10 cellular contexts compared by ENCODE assay signal in the genomic region with DNA sequence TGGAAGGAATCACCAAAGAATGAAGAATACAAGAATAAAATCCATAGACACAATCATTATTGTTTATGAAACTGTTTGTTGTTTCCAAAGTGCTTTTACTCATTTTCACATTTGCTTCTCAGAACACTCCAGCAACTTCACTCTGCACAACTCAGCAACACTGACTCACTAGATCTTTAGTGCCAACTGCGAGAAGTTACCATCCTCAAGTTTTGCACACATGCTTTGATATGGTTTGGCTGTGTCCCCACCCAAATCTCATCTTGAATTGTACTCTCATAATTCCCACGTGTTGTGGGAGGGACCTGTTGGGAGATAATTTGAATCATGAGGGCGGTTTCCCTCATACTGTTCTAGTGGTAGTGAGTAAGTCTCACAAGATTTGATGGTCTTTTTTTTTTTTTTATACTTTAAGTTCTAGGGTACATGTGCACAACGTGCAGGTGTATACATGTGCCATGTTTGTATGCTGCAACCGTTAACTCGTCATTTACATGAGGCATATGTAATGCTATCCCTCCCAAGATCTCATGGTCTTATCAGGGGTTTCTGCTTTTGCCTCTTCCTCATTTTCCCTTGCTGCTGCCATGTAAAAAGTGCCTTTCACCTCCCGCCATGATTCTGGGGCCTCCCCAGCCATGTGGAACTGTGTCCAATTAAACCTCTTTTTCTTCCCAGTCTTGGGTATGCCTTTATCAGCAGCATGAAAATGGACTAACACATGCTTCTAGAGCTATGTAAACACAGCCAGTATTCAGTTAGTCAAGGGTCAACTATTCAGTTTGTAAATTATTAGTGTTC. TPM values are rescaled to one million over a fixed set of nuclear protein-coding genes. Genes with fewer than 3 reads are reported as not detected.
DNase-seq lines count a peak whose midpoint lies in the region; ATAC-seq and TF ChIP-seq lines count a peak whose summit lies in the region.
"Had no signal": no experiment of that assay in that cellular context is flagged by ENCODE, and none has a peak within 500 bp of the region (broad histone marks: within the 10 kb centered on the region; RNA-seq: fewer than 3 reads in every experiment).

No MANE protein-coding gene starts in this region.

- DNase-seq in activated CD8-positive, alpha-beta T cell treated with anti-CD3 and anti-CD28 coated beads for 36 hours, result peak; percentile 21
- no peak for DNase-seq in activated CD8-positive, alpha-beta T cell treated with anti-CD3 and anti-CD28 coated beads, Interleukin-2, amount 10 ng/mL, durations not matched to agents 7 days and 5 days
- no peak for DNase-seq in OCI-LY7 (ENCODE audit: low spot score)
- DNase-seq in hepatocyte (ENCODE audit: low spot score), result no peak
- no peak for DNase-seq in stimulated activated naive B cell treated with anti-CD40 and anti-IgM and Interleukin-4, amounts not matched to agents 10 μg/mL and 1 μg/mL and 100 μg/mL, for 72 hours
- no peak for DNase-seq in NK-92 treated with Interleukin-12 subunit alpha and Interleukin-12 subunit beta, amount 100 ng/mL, for 24 hours (lab: John Stamatoyannopoulos, UW)
- no peak for DNase-seq in NCI-H2171 (lab: John Stamatoyannopoulos, UW)
- DNase-seq: NCI-H1417 treated with DMSO at 0.1 percent for 48 hours had no signal

- ATAC-seq in activated CD8-positive, alpha-beta T cell treated with anti-CD3 and anti-CD28 coated beads for 36 hours, result peak; percentile 51
- no peak for ATAC-seq in activated CD8-positive, alpha-beta T cell treated with anti-CD3 and anti-CD28 coated beads, Interleukin-2, amount 10 ng/mL, durations not matched to agents 7 days and 5 days
- ATAC-seq in stimulated activated naive B cell treated with anti-CD40 and anti-IgM and Interleukin-4, amounts not matched to agents 10 μg/mL and 1 μg/mL and 100 μg/mL, for 72 hours (replicated peaks), result no peak
- no peak for ATAC-seq in GM18868 (IDR thresholded peaks at IDR 0.05; ENCODE audit: unreplicated experiment)

- peaks cover 17% of the 10 kb centered on the region for H3K9me3 ChIP-seq in OCI-LY7 (ENCODE audit: low read length)
- H3K9me3 ChIP-seq in hepatocyte (ENCODE audit: low read depth), result no peaks in the 10 kb centered on the region

- H2AFZ ChIP-seq in OCI-LY7 (ENCODE audit: low read length) (no peak overlapping the region), hepatocyte (no peak overlapping the region)

- H3K9me3 Mint-ChIP-seq in activated CD8-positive, alpha-beta T cell treated with anti-CD3 and anti-CD28 coated beads for 36 hours, result peaks cover 5% of the 10 kb centered on the region
- no peaks in the 10 kb centered on the region for H3K9me3 Mint-ChIP-seq in activated CD8-positive, alpha-beta T cell treated with anti-CD3 and anti-CD28 coated beads, Interleukin-2, amount 10 ng/mL, durations not matched to agents 7 days and 5 days (ENCODE audit: insufficient read depth)
- peaks cover 0 to 5% of the 10 kb centered on the region in 2 donors for H3K9me3 Mint-ChIP-seq in stimulated activated naive B cell treated with anti-CD40 and anti-IgM and Interleukin-4, amounts not matched to agents 10 μg/mL and 1 μg/mL and 100 μg/mL, for 72 hours
- H3K9me3 Mint-ChIP-seq: T-helper 1 cell treated with Interleukin-12 subunit alpha and Interleukin-12 subunit beta and Interleukin-4 antibody, amounts not matched to agents 30 μg/mL and 1 μg/mL, for 36 hours had no signal

- H3K9me2 ChIP-seq in OCI-LY7 (ENCODE audit: insufficient read depth, low read length), result no peaks in the 10 kb centered on the region
- H3K9me2 ChIP-seq in hepatocyte (replicated peaks; ENCODE audit: insufficient read depth), result no peaks in the 10 kb centered on the region

- H3K4me3 Mint-ChIP-seq in activated CD8-positive, alpha-beta T cell treated with anti-CD3 and anti-CD28 coated beads for 36 hours, result no peak overlapping the region
- H3K4me3 Mint-ChIP-seq in activated CD8-positive, alpha-beta T cell treated with anti-CD3 and anti-CD28 coated beads, Interleukin-2, amount 10 ng/mL, durations not matched to agents 7 days and 5 days, result no peak overlapping the region
- no peak overlapping the region for H3K4me3 Mint-ChIP-seq in stimulated activated naive B cell treated with anti-CD40 and anti-IgM and Interleukin-4, amounts not matched to agents 10 μg/mL and 1 μg/mL and 100 μg/mL, for 72 hours
- H3K4me3 Mint-ChIP-seq: T-helper 1 cell treated with Interleukin-12 subunit alpha and Interleukin-12 subunit beta and Interleukin-4 antibody, amounts not matched to agents 30 μg/mL and 1 μg/mL, for 36 hours had no signal

- H3K36me3 Mint-ChIP-seq in activated CD8-positive, alpha-beta T cell treated with anti-CD3 and anti-CD28 coated beads for 36 hours (ENCODE audit: low read depth), result peaks cover 26% of the 10 kb centered on the region
- H3K36me3 Mint-ChIP-seq in activated CD8-positive, alpha-beta T cell treated with anti-CD3 and anti-CD28 coated beads, Interleukin-2, amount 10 ng/mL, durations not matched to agents 7 days and 5 days (ENCODE audit: low read depth), result peaks cover 12% of the 10 kb centered on the region
- peaks cover 7 to 20% of the 10 kb centered on the region in 2 donors for H3K36me3 Mint-ChIP-seq in stimulated activated naive B cell treated with anti-CD40 and anti-IgM and Interleukin-4, amounts not matched to agents 10 μg/mL and 1 μg/mL and 100 μg/mL, for 72 hours

- no peaks in the 10 kb centered on the region for H3K27me3 Mint-ChIP-seq in activated CD8-positive, alpha-beta T cell treated with anti-CD3 and anti-CD28 coated beads for 36 hours
- no peaks in the 10 kb centered on the region for H3K27me3 Mint-ChIP-seq in activated CD8-positive, alpha-beta T cell treated with anti-CD3 and anti-CD28 coated beads, Interleukin-2, amount 10 ng/mL, durations not matched to agents 7 days and 5 days (ENCODE audit: low read depth)
- no peaks in the 10 kb centered on the region for H3K27me3 Mint-ChIP-seq in stimulated activated naive B cell treated with anti-CD40 and anti-IgM and Interleukin-4, amounts not matched to agents 10 μg/mL and 1 μg/mL and 100 μg/mL, for 72 hours

- POLR2A ChIA-PET in activated CD8-positive, alpha-beta T cell treated with anti-CD3 and anti-CD28 coated beads for 36 hours (lab: Charles Lee), result no interaction called here
- POLR2A ChIA-PET in activated CD8-positive, alpha-beta T cell treated with anti-CD3 and anti-CD28 coated beads, Interleukin-2, amount 10 ng/mL, durations not matched to agents 7 days and 5 days (lab: Charles Lee), result no interaction called here
- POLR2A ChIA-PET in OCI-LY7 (lab: Charles Lee), result interaction anchor here (0.7 kb wide), 2 partner anchors 9 to 87 kb away, joined by 3 read pairs; no protein-coding TSS in a partner anchor

- CTCF ChIA-PET in activated CD8-positive, alpha-beta T cell treated with anti-CD3 and anti-CD28 coated beads for 36 hours (lab: Charles Lee), result interaction anchor here (1.0 to 1.3 kb wide), 2 partner anchors 33 to 127 kb away, joined by 3 to 4 read pairs; no protein-coding TSS in a partner anchor
- CTCF ChIA-PET in activated CD8-positive, alpha-beta T cell treated with anti-CD3 and anti-CD28 coated beads, Interleukin-2, amount 10 ng/mL, durations not matched to agents 7 days and 5 days (lab: Charles Lee), result interaction anchor here (1.5 to 1.9 kb wide), 2 partner anchors 96 to 127 kb away, joined by 7 to 9 read pairs; no protein-coding TSS in a partner anchor
- CTCF ChIA-PET in OCI-LY7 (lab: Charles Lee; ENCODE audit: unreplicated experiment), result interaction anchor here (1.2 kb wide), 1 partner anchor 127 kb away, joined by 3 read pairs; no protein-coding TSS in a partner anchor

- peaks cover 47% of the 10 kb centered on the region for H3K36me3 ChIP-seq in OCI-LY7 (ENCODE audit: insufficient read depth, low read length)
- H3K36me3 ChIP-seq in hepatocyte (replicated peaks; ENCODE audit: insufficient read depth, low read depth), result no peaks in the 10 kb centered on the region

- BruUV-seq in OCI-LY7 (replicated peaks; lab: Mats Ljungman, UMichigan), result no TSS peak

- H4K20me1 ChIP-seq in OCI-LY7 (ENCODE audit: insufficient read depth, low read length) (no peaks in the 10 kb centered on the region; the same call in 1 of the 2 replicates), hepatocyte (ENCODE audit: insufficient read depth, poor library complexity, severe bottlenecking) (peaks cover 46% of the 10 kb centered on the region)

- TF ChIP-seq CTCF in activated CD8-positive, alpha-beta T cell treated with anti-CD3 and anti-CD28 coated beads for 36 hours (IDR thresholded peaks at IDR 0.05), result no peak
- no peak for TF ChIP-seq CTCF in OCI-LY7 (conservative IDR thresholded peaks at IDR 0.05; ENCODE audit: low read length)
- TF ChIP-seq CTCF in hepatocyte (IDR thresholded peaks at IDR 0.05; ENCODE audit: poor library complexity), result no peak

- H3K4me1 ChIP-seq in OCI-LY7 (ENCODE audit: insufficient read depth, low read length, poor library complexity, severe bottlenecking), result peaks cover 89% of the 10 kb centered on the region
- H3K4me1 ChIP-seq in hepatocyte (ENCODE audit: insufficient read depth), result no peaks in the 10 kb centered on the region

- peak overlapping the region; percentile 36 for H3K27ac Mint-ChIP-seq in activated CD8-positive, alpha-beta T cell treated with anti-CD3 and anti-CD28 coated beads for 36 hours
- no peak overlapping the region for H3K27ac Mint-ChIP-seq in activated CD8-positive, alpha-beta T cell treated with anti-CD3 and anti-CD28 coated beads, Interleukin-2, amount 10 ng/mL, durations not matched to agents 7 days and 5 days
- peak overlapping the region; percentile 59 for H3K27ac Mint-ChIP-seq in stimulated activated naive B cell treated with anti-CD40 and anti-IgM and Interleukin-4, amounts not matched to agents 10 μg/mL and 1 μg/mL and 100 μg/mL, for 72 hours
- H3K27ac Mint-ChIP-seq: T-helper 1 cell treated with Interleukin-12 subunit alpha and Interleukin-12 subunit beta and Interleukin-4 antibody, amounts not matched to agents 30 μg/mL and 1 μg/mL, for 36 hours had no signal

- H3K79me2 ChIP-seq in OCI-LY7 (ENCODE audit: insufficient read depth, low read depth, low read length), result peaks cover 100% of the 10 kb centered on the region
- peaks cover 92% of the 10 kb centered on the region for H3K79me2 ChIP-seq in hepatocyte

- WGBS in hepatocyte (ENCODE audit: low lambda C conversion rate, missing lambda C conversion rate), result 91% methylated on average over 7 of the region's 7 CpGs

- no peaks in the 10 kb centered on the region for H3K27me3 ChIP-seq in hepatocyte

- H3K4me1 Mint-ChIP-seq in activated CD8-positive, alpha-beta T cell treated with anti-CD3 and anti-CD28 coated beads for 36 hours (ENCODE audit: low read depth), result peaks cover 50% of the 10 kb centered on the region
- H3K4me1 Mint-ChIP-seq in activated CD8-positive, alpha-beta T cell treated with anti-CD3 and anti-CD28 coated beads, Interleukin-2, amount 10 ng/mL, durations not matched to agents 7 days and 5 days (ENCODE audit: low read depth), result peaks cover 26% of the 10 kb centered on the region
- H3K4me1 Mint-ChIP-seq in stimulated activated naive B cell treated with anti-CD40 and anti-IgM and Interleukin-4, amounts not matched to agents 10 μg/mL and 1 μg/mL and 100 μg/mL, for 72 hours, result peaks cover 9 to 22% of the 10 kb centered on the region in 2 donors

- no peak overlapping the region for H3K4me3 ChIP-seq in OCI-LY7 (ENCODE audit: low read depth, low read length, poor library complexity, severe bottlenecking)
- H3K4me3 ChIP-seq in hepatocyte, result no peak overlapping the region

- H3K4me2 ChIP-seq in OCI-LY7 (ENCODE audit: low read length) (peak overlapping the region; percentile 58), hepatocyte (peak overlapping the region; percentile 11)

- intact Hi-C loops in activated CD8-positive, alpha-beta T cell treated with anti-CD3 and anti-CD28 coated beads for 36 hours (cut with micrococcal nuclease), result no loop called here
- intact Hi-C loops in OCI-LY7 (cut with micrococcal nuclease; ENCODE audit: unreplicated experiment), result loop anchor here (2.0 kb wide), 1 partner anchor 39 kb away; no protein-coding TSS in a partner anchor

- H3K27ac ChIP-seq in OCI-LY7 (ENCODE audit: low read depth, low read length, poor library complexity, severe bottlenecking), result peak overlapping the region; percentile 68
- H3K27ac ChIP-seq in hepatocyte, result peak overlapping the region; percentile 6

RNA-seq across cellular contexts. Expression of a gene that starts 36.9 kb away (rescaled TPM):
- 10 to 100 TPM; 56.8 to 60.7 TPM for total RNA-seq in activated CD8-positive, alpha-beta T cell treated with anti-CD3 and anti-CD28 coated beads for 36 hours
- total RNA-seq in activated CD8-positive, alpha-beta T cell treated with anti-CD3 and anti-CD28 coated beads, Interleukin-2, amount 10 ng/mL, durations not matched to agents 7 days and 5 days, result 10 to 100 TPM; 65.7 to 67.2 TPM
- total RNA-seq in OCI-LY7 (2014; rRNA removed; shearing (Covaris generic)), result 86.1 and 107 TPM in 2 replicates
- total RNA-seq in OCI-LY7 (2022) (120 and 135 TPM in 2 replicates), hepatocyte (107 and 129 TPM in 2 replicates)
- 78.0 and 84.0 TPM in 2 replicates for polyA plus RNA-seq in hepatocyte
